In the genomic region with DNA sequence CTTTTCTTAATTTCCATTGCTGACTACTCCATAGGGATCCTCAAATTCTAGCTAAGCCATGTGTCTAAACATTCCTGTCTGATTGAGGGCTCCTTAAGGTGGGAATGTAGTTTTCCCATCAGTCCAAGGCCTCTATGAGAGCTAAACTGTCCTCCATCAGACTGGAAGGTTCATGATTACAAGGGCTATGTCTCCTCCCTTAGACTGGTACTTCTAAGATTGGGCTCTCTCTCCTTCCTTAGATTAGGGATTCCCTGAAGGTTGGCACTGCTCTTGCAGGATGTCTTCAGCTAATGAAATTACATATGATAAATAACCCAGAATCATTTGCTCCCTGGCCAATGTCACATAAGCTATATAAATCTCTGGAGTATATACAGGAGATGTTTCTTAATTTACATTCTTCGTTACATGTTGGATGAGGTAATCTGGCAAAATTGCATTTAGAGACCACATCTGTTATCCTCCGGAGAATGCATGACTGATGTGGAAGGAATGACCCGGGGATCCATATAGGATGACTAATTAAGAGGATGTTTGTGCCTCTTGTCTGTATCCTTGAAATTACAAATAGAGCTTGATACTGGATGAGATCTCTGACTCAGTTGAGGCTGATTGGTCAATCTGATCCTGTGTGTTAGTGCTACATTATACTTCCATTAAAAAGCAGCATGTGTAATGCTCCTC, we compare ENCODE assay signal across 14 cellular contexts. TPM values are rescaled to one million over a fixed set of nuclear protein-coding genes. Genes with fewer than 3 reads are reported as not detected.
DNase-seq lines count a peak whose midpoint lies in the region; TF ChIP-seq lines count a peak whose summit lies in the region.
"Had no signal": no experiment of that assay in that cellular context is flagged by ENCODE, and none has a peak within 500 bp of the region (broad histone marks: within the 10 kb centered on the region; RNA-seq: fewer than 3 reads in every experiment).

No MANE protein-coding gene starts in this region.

- in situ Hi-C loops in astrocyte of the spinal cord (cut with HindIII; ENCODE audit: low sequenced_read_pairs), result no loop called here

- no peak overlapping the region for H3K4me3 ChIP-seq in astrocyte of the spinal cord (ENCODE audit: low read depth, low read length)
- H3K4me3 ChIP-seq: left ventricle myocardium inferior, tibial nerve had no signal

- no peak for TF ChIP-seq CTCF in astrocyte of the spinal cord (IDR thresholded peaks at IDR 0.05; ENCODE audit: low read depth, low read length)

- DNase-seq in AG08395 (ENCODE audit: low spot score) (peak; percentile 96), HT1080 (ENCODE audit: low read depth) (peak; percentile 97), astrocyte of the spinal cord (ENCODE audit: low read depth, low spot score) (peak; percentile 95), islet precursor cell (peak; percentile 68), NCI-H2029 treated with DMSO at 0.1 percent for 48 hours (lab: John Stamatoyannopoulos, UW) (no peak), NCI-H2227 (lab: John Stamatoyannopoulos, UW; ENCODE audit: unreplicated experiment) (no peak)
- DNase-seq in effector CD4-positive, alpha-beta T cell, result no peak
- no peak for DNase-seq in stimulated activated CD4-positive, alpha-beta T cell treated with anti-CD3 and anti-CD28 coated beads, Interleukin-2, amount 100 ng/mL, for 24 hours
- DNase-seq: activated CD4-positive, alpha-beta T cell treated with anti-CD3 and anti-CD28 coated beads, Interleukin-2, amount 10 ng/mL, durations not matched to agents 24 days and 14 days; CD8-positive, alpha-beta T cell; left ventricle myocardium inferior had no signal

RNA-seq across cellular contexts. Expression of a gene that starts 14.2 kb away (rescaled TPM):
- total RNA-seq in HT1080 (2014; rRNA removed; shearing (Covaris generic)), result not detected in 2 replicates
- not detected in 2 replicates for polyA plus RNA-seq in HT1080 (2015; cell fraction: cytosol; rRNA removed)
- polyA plus RNA-seq in HT1080 (2015; cell fraction: nucleus; rRNA removed), result not detected in 2 replicates
- total RNA-seq: left ventricle myocardium inferior, SK-MEL-5, tibial nerve had no signal
- polyA plus RNA-seq: IgD-negative memory B cell had no signal

Comparison
In these comparisons a context has a peak if more than half of its experiments do, and no peak if none do; other contexts are left out.
1. DNase-seq: peak in AG08395 (single experiment), HT1080 (single experiment), astrocyte of the spinal cord (single experiment) and islet precursor cell (single experiment); none in NCI-H2029 treated with DMSO at 0.1 percent for 48 hours (single experiment), effector CD4-positive, alpha-beta T cell (single experiment), NCI-H2227 (single experiment) and stimulated activated CD4-positive, alpha-beta T cell treated with anti-CD3 and anti-CD28 coated beads, Interleukin-2, amount 100 ng/mL, for 24 hours (0 of 2).